Comparison of ENCODE assay signal across 8 cellular contexts in genomic region chr1:62439652-62440371, GRCh38. TPM values are rescaled to one million over a fixed set of nuclear protein-coding genes. Genes with fewer than 3 reads are reported as not detected.
DNase-seq lines count a peak whose midpoint lies in the region; ATAC-seq and TF ChIP-seq lines count a peak whose summit lies in the region.

No MANE protein-coding gene starts in this region.

- H3K27me3 Mint-ChIP-seq in activated CD8-positive, alpha-beta memory T cell treated with anti-CD3 and anti-CD28 coated beads, Interleukin-2, amount 10 ng/mL, durations not matched to agents 7 days and 5 days = no peaks in the 10 kb centered on the region
- H3K27me3 Mint-ChIP-seq in activated B cell treated with CpG ODN at 0.5 μM for 24 hours = no peaks in the 10 kb centered on the region
- H3K27me3 Mint-ChIP-seq in progenitor cell of endocrine pancreas = no peaks in the 10 kb centered on the region
- no peaks in the 10 kb centered on the region for H3K27me3 Mint-ChIP-seq in Caco-2 (ENCODE audit: insufficient read depth, unreplicated experiment)

- peak overlapping the region; percentile 92 for H3K4me3 Mint-ChIP-seq in activated CD8-positive, alpha-beta memory T cell treated with anti-CD3 and anti-CD28 coated beads, Interleukin-2, amount 10 ng/mL, durations not matched to agents 7 days and 5 days
- H3K4me3 Mint-ChIP-seq in activated B cell treated with CpG ODN at 0.5 μM for 24 hours = peak overlapping the region; percentile 66
- peak overlapping the region; percentile 29 for H3K4me3 Mint-ChIP-seq in progenitor cell of endocrine pancreas (ENCODE audit: low read depth)
- no peak overlapping the region for H3K4me3 Mint-ChIP-seq in Caco-2 (ENCODE audit: unreplicated experiment)

- POLR2A ChIA-PET in activated B cell treated with CpG ODN at 0.5 μM for 24 hours (lab: Charles Lee) (interaction anchor here (0.6 to 0.7 kb wide), 2 partner anchors 271 to 342 kb away, joined by 3 to 4 read pairs; no protein-coding TSS in a partner anchor), Caco-2 (lab: Charles Lee) (no interaction called here)

- H3K4me1 ChIP-seq in Caco-2 = no peaks in the 10 kb centered on the region; the same call in none of the 2 replicates

- intact Hi-C loops in activated B cell treated with CpG ODN at 0.5 μM for 24 hours (cut with micrococcal nuclease) (loop anchor here (5.0 kb wide), 2 partner anchors 172 to 1152 kb away; partner anchors contain the start of gene PGM1), Caco-2 (cut with micrococcal nuclease; ENCODE audit: unreplicated experiment) (no loop called here)

- no peak overlapping the region for H3K4me3 ChIP-seq in Caco-2 (ENCODE audit: low read depth, low read length)

- H3K36me3 ChIP-seq in Caco-2 (ENCODE audit: control insufficient read depth, insufficient read depth, low read length) = no peaks in the 10 kb centered on the region

- CTCF ChIA-PET in activated CD8-positive, alpha-beta memory T cell treated with anti-CD3 and anti-CD28 coated beads, Interleukin-2, amount 10 ng/mL, durations not matched to agents 7 days and 5 days (lab: Charles Lee) = interaction anchor here (1.3 to 1.5 kb wide), 2 partner anchors 9 to 344 kb away, joined by 4 read pairs; partner anchors contain the start of gene ATG4C
- CTCF ChIA-PET in activated B cell treated with CpG ODN at 0.5 μM for 24 hours (lab: Charles Lee) = interaction anchor here (0.8 kb wide), 1 partner anchor 68 kb away, joined by 3 read pairs; no protein-coding TSS in a partner anchor
- CTCF ChIA-PET in Caco-2 (lab: Charles Lee) = no interaction called here

- H3K4me1 Mint-ChIP-seq in activated CD8-positive, alpha-beta memory T cell treated with anti-CD3 and anti-CD28 coated beads, Interleukin-2, amount 10 ng/mL, durations not matched to agents 7 days and 5 days = peaks cover 35% of the 10 kb centered on the region
- H3K4me1 Mint-ChIP-seq in activated B cell treated with CpG ODN at 0.5 μM for 24 hours = peaks cover 50% of the 10 kb centered on the region
- H3K4me1 Mint-ChIP-seq in progenitor cell of endocrine pancreas (ENCODE audit: low read depth) = peaks cover 20% of the 10 kb centered on the region
- peaks cover 8% of the 10 kb centered on the region for H3K4me1 Mint-ChIP-seq in Caco-2 (ENCODE audit: low read depth, unreplicated experiment)

- no peaks in the 10 kb centered on the region for H3K9me3 ChIP-seq in Caco-2

- peaks cover 45% of the 10 kb centered on the region for H3K36me3 Mint-ChIP-seq in activated CD8-positive, alpha-beta memory T cell treated with anti-CD3 and anti-CD28 coated beads, Interleukin-2, amount 10 ng/mL, durations not matched to agents 7 days and 5 days
- H3K36me3 Mint-ChIP-seq in activated B cell treated with CpG ODN at 0.5 μM for 24 hours (ENCODE audit: low read depth) (peaks cover 47% of the 10 kb centered on the region), progenitor cell of endocrine pancreas (ENCODE audit: insufficient read depth) (peaks cover 10% of the 10 kb centered on the region), Caco-2 (ENCODE audit: insufficient read depth, unreplicated experiment) (peaks cover 57% of the 10 kb centered on the region)

- no peak for ATAC-seq in activated CD8-positive, alpha-beta memory T cell treated with anti-CD3 and anti-CD28 coated beads, Interleukin-2, amount 10 ng/mL, durations not matched to agents 7 days and 5 days
- ATAC-seq in HG03097 (IDR thresholded peaks at IDR 0.05; ENCODE audit: low FRiP score, unreplicated experiment) (peak; percentile 24), activated B cell treated with CpG ODN at 0.5 μM for 24 hours (ENCODE audit: low read depth) (no peak)

- no TSS peak for BruUV-seq in Caco-2 (replicated peaks; lab: Mats Ljungman, UMichigan)

- H3K9me3 Mint-ChIP-seq in activated CD8-positive, alpha-beta memory T cell treated with anti-CD3 and anti-CD28 coated beads, Interleukin-2, amount 10 ng/mL, durations not matched to agents 7 days and 5 days (ENCODE audit: low read depth) = no peaks in the 10 kb centered on the region
- H3K9me3 Mint-ChIP-seq in activated B cell treated with CpG ODN at 0.5 μM for 24 hours = peaks cover 2% of the 10 kb centered on the region
- peaks cover 3% of the 10 kb centered on the region for H3K9me3 Mint-ChIP-seq in progenitor cell of endocrine pancreas (ENCODE audit: low read depth)
- peaks cover 9% of the 10 kb centered on the region for H3K9me3 Mint-ChIP-seq in Caco-2 (ENCODE audit: unreplicated experiment)

- H3K27ac Mint-ChIP-seq in activated CD8-positive, alpha-beta memory T cell treated with anti-CD3 and anti-CD28 coated beads, Interleukin-2, amount 10 ng/mL, durations not matched to agents 7 days and 5 days = peak overlapping the region; percentile 66
- peak overlapping the region; percentile 24 for H3K27ac Mint-ChIP-seq in activated B cell treated with CpG ODN at 0.5 μM for 24 hours
- H3K27ac Mint-ChIP-seq in progenitor cell of endocrine pancreas = no peak overlapping the region
- no peak overlapping the region for H3K27ac Mint-ChIP-seq in Caco-2 (ENCODE audit: unreplicated experiment)

- no peak for DNase-seq in activated CD8-positive, alpha-beta memory T cell treated with anti-CD3 and anti-CD28 coated beads, Interleukin-2, amount 10 ng/mL, durations not matched to agents 7 days and 5 days
- DNase-seq in activated CD8-positive, alpha-beta memory T cell treated with anti-CD3 and anti-CD28 coated beads, Interleukin-2, amount 50 U/mL, for 48 hours = no peak
- DNase-seq in activated B cell treated with CpG ODN at 0.5 μM for 24 hours = no peak
- DNase-seq in progenitor cell of endocrine pancreas (ENCODE audit: low spot score, unreplicated experiment) = no peak
- no peak for DNase-seq in Caco-2
- no peak for DNase-seq in activated CD4-positive, CD25-positive, alpha-beta regulatory T cell (lab: John Stamatoyannopoulos, UW)
- DNase-seq in C1 segment of cervical spinal cord (lab: John Stamatoyannopoulos, UW) = no peak

- H3K27me3 ChIP-seq in Caco-2 (replicated peaks; ENCODE audit: control insufficient read depth, insufficient read depth, low read length) = no peaks in the 10 kb centered on the region

- TF ChIP-seq CTCF in activated B cell treated with CpG ODN at 0.5 μM for 24 hours (IDR thresholded peaks at IDR 0.05) (no peak), progenitor cell of endocrine pancreas (IDR thresholded peaks at IDR 0.05; ENCODE audit: unreplicated experiment) (no peak), Caco-2 (IDR thresholded peaks at IDR 0.05; ENCODE audit: insufficient read depth in 1 of 2, low read depth in 1 of 2, low read length in 1 of 2, severe bottlenecking in 1 of 2, unreplicated experiment in 1 of 2) (no peak)

RNA-seq across cellular contexts. Expression of gene USP1, which starts 3.0 kb away (rescaled TPM):
- total RNA-seq in activated CD8-positive, alpha-beta memory T cell treated with anti-CD3 and anti-CD28 coated beads, Interleukin-2, amount 10 ng/mL, durations not matched to agents 7 days and 5 days = 10 to 100 TPM; 76.2 to 84.7 TPM
- total RNA-seq in activated B cell treated with CpG ODN at 0.5 μM for 24 hours (32.1 and 33.3 TPM in 2 replicates), progenitor cell of endocrine pancreas (32.2 and 34.2 TPM in 2 replicates), Caco-2 (2022) (35.0 and 39.3 TPM in 2 replicates)

Comparison
In these comparisons a context has a peak if more than half of its experiments do, and no peak if none do; other contexts are left out.
1. H3K27ac Mint-ChIP-seq: peak in activated CD8-positive, alpha-beta memory T cell treated with anti-CD3 and anti-CD28 coated beads, Interleukin-2, amount 10 ng/mL, durations not matched to agents 7 days and 5 days (single experiment) and activated B cell treated with CpG ODN at 0.5 μM for 24 hours (single experiment); none in progenitor cell of endocrine pancreas (single experiment) and Caco-2 (single experiment).